Comparison of ENCODE assay signal across 13 cellular contexts in genomic region chr13:87999791-88000190, GRCh38.
DNase-seq lines count a peak whose midpoint lies in the region; FAIRE-seq and TF ChIP-seq lines count a peak whose summit lies in the region.
"Had no signal": no experiment of that assay in that cellular context is flagged by ENCODE, and none has a peak within 500 bp of the region (broad histone marks: within the 10 kb centered on the region; RNA-seq: fewer than 3 reads in every experiment).

No MANE protein-coding gene starts in this region.

- no peak for TF ChIP-seq CTCF in RWPE1 (conservative IDR thresholded peaks at IDR 0.05; ENCODE audit: low read depth)

- H3K4me3 ChIP-seq in skeletal muscle satellite cell (ENCODE audit: low read length) (no peak overlapping the region), small intestine (ENCODE audit: low read depth in 1 of 2, low read length in 2 of 2) (no peak overlapping the region)

- peak overlapping the region; percentile 20 for H3K9ac ChIP-seq in skeletal muscle satellite cell (ENCODE audit: low read depth, low read length)

- no peaks in the 10 kb centered on the region for H3K9me3 ChIP-seq in skeletal muscle satellite cell (replicated peaks; ENCODE audit: low read length)
- H3K9me3 ChIP-seq in small intestine (ENCODE audit: control insufficient read depth, low read depth) = no peaks in the 10 kb centered on the region

- H3K27me3 ChIP-seq in skeletal muscle satellite cell (ENCODE audit: control insufficient read depth, insufficient read depth, low read length) (no peaks in the 10 kb centered on the region), small intestine (ENCODE audit: control insufficient read depth in 2 of 2, insufficient read depth in 2 of 2, low read length in 2 of 2) (no peaks in the 10 kb centered on the region)

- POLR2A ChIA-PET in RWPE1 (lab: Yijun Ruan, JAX; ENCODE audit: low non-redundant PET) = no interaction called here

- peak overlapping the region; percentile 29 for H3K4me2 ChIP-seq in skeletal muscle satellite cell (ENCODE audit: low read length)

- FAIRE-seq in small intestine (lab: Jason Lieb, UNC) = no peak

- H3K27ac ChIP-seq in RWPE1 = peak overlapping the region; percentile 74
- H3K27ac ChIP-seq in small intestine (ENCODE audit: low read depth in 1 of 2, low read length in 1 of 2) = no peak overlapping the region

- H3K4me1 ChIP-seq in skeletal muscle satellite cell (ENCODE audit: control insufficient read depth, insufficient read depth, low read length) (peaks cover 22% of the 10 kb centered on the region), small intestine (ENCODE audit: control insufficient read depth in 2 of 2, insufficient read depth in 1 of 2, low read depth in 1 of 2, low read length in 1 of 2) (no peaks in the 10 kb centered on the region)

- DNase-seq in NCI-H748 (lab: John Stamatoyannopoulos, UW; ENCODE audit: unreplicated experiment) (peak; percentile 44), NCI-H748 treated with DMSO at 0.1 percent for 48 hours (lab: John Stamatoyannopoulos, UW) (no peak), RWPE1 (ENCODE audit: low spot score) (no peak), fibroblast of the conjunctiva (ENCODE audit: low read depth) (peak; percentile 0), NK-92 (lab: John Stamatoyannopoulos, UW; ENCODE audit: unreplicated experiment) (no peak), small intestine (no peak), islet precursor cell (no peak)
- DNase-seq: GOT3; KG1; NCI-H510A treated with DMSO at 0.1 percent for 48 hours; stimulated activated naive B cell treated with anti-CD40 and anti-IgM and Interleukin-4, amounts not matched to agents 10 μg/mL and 1 μg/mL and 100 μg/mL, for 72 hours; T-helper 2 cell had no signal

- CTCF ChIA-PET in RWPE1 (lab: Yijun Ruan, JAX) = no interaction called here

- H3K36me3 ChIP-seq in skeletal muscle satellite cell (ENCODE audit: insufficient read depth, low read length) = no peaks in the 10 kb centered on the region
- no peaks in the 10 kb centered on the region for H3K36me3 ChIP-seq in small intestine (ENCODE audit: control insufficient read depth in 2 of 2, insufficient read depth in 2 of 2, low read length in 2 of 2)

- WGBS in small intestine, 3 donors = 85 to 100% (median 86%) methylated on average over 1 of the region's 1 CpG

Comparison
In these comparisons a context has a peak if more than half of its experiments do, and no peak if none do; other contexts are left out.
1. DNase-seq: peak in NCI-H748 (single experiment) and fibroblast of the conjunctiva (single experiment); none in NCI-H748 treated with DMSO at 0.1 percent for 48 hours (single experiment), RWPE1 (single experiment), NK-92 (single experiment), small intestine (single experiment) and islet precursor cell (single experiment).